ENCODE assay signal across 9 cellular contexts in genomic region chr10:7833210-7833609, GRCh38.
"Had no signal": no experiment of that assay in that cellular context is flagged by ENCODE, and none has a peak within 500 bp of the region (broad histone marks: within the 10 kb centered on the region; RNA-seq: fewer than 3 reads in every experiment).

No MANE protein-coding gene starts in this region.

- H3K9me3 ChIP-seq: HAP-1 had no signal

- H3K4me2 ChIP-seq: GM23338 had no signal

- H3K4me1 ChIP-seq: HAP-1 had no signal

- DNase-seq: GM23248, GOT3, H7, H9, HCEC 1CT, HFFc6 had no signal

- H3K36me3 ChIP-seq: HAP-1 had no signal

- H3K4me3 ChIP-seq: GM23248, GM23338, HAP-1 had no signal

- H3K27ac ChIP-seq: GM23248 had no signal

- H3K27ac Mint-ChIP-seq: GM23338, H9, HFFc6 had no signal

- H3K9ac ChIP-seq: GM23248 had no signal

- H3K4me3 Mint-ChIP-seq: GM23338, H9, HFFc6 had no signal

- ATAC-seq: GM23338, HCT116 had no signal

- H2AFZ ChIP-seq: GM23248, GM23338 had no signal
